8 cellular contexts compared by ENCODE assay signal in genomic region chr2:41698787-41699422, GRCh38.
DNase-seq lines count a peak whose midpoint lies in the region; ATAC-seq lines count a peak whose summit lies in the region.

No MANE protein-coding gene starts in this region.

- ATAC-seq in HG02885 (IDR thresholded peaks at IDR 0.05; ENCODE audit: poor library complexity, unreplicated experiment) (peak; percentile 48), HG03342 (IDR thresholded peaks at IDR 0.05; ENCODE audit: unreplicated experiment) (no peak), HG03097 (IDR thresholded peaks at IDR 0.05; ENCODE audit: low FRiP score, unreplicated experiment) (no peak), GM18858 (IDR thresholded peaks at IDR 0.05; ENCODE audit: unreplicated experiment) (no peak)

- peak; percentile 76 for DNase-seq in D341Med (ENCODE audit: low spot score)
- peak in 39 of 58 donors; percentile 1 to 62 (median 25) for DNase-seq in anterior cingulate cortex (lab: John Stamatoyannopoulos, UW)
- peak; percentile 58 for DNase-seq in inferior parietal cortex (ENCODE audit: extremely low spot score)
- peak; percentile 61 for DNase-seq in superior temporal gyrus (ENCODE audit: extremely low spot score)

Comparison
In these comparisons a context has a peak if more than half of its experiments do, and no peak if none do; other contexts are left out.
1. DNase-seq: peak in every context shown above with its lines; median percentile 76 in D341Med; 61 in superior temporal gyrus; 58 in inferior parietal cortex; 25 in anterior cingulate cortex.